In the genomic region with DNA sequence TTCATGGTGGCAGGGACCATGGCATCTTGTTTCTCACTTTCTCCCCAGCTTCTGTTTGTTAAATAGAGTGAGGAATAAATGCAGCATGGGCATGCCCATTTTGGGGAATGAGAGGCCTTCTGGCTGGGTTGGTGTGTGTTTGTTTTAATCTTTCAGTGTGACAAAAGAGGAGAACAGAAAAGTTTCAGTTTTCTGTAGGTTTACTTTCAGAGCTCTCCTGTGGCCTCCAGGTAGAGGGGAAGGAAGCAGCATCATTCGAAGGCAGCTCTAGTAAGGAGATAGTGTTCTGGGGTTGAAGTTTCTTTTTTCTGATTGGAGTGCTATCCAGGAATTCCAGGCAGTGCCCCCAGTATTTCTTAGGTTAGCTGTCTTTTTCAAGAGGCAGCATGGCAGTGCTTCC, we compare ENCODE assay signal across 27 cellular contexts. TPM values are rescaled to one million over a fixed set of nuclear protein-coding genes. Genes with fewer than 3 reads are reported as not detected.
"Had no signal": no experiment of that assay in that cellular context is flagged by ENCODE, and none has a peak within 500 bp of the region (broad histone marks: within the 10 kb centered on the region; RNA-seq: fewer than 3 reads in every experiment).

No MANE protein-coding gene starts in this region.

- ATAC-seq: Panc1, PC-3, T-helper 17 cell had no signal

- H3K9ac ChIP-seq: SK-N-SH had no signal

- H3K9me2 ChIP-seq: SK-N-SH had no signal

- H3K4me2 ChIP-seq: SK-N-SH had no signal

- DNase-seq: Karpas-422; KBM-7; MV-4-11; NCI-H1092; NCI-H1105 treated with DMSO at 0.1 percent for 48 hours; NCI-H1417 treated with DMSO at 0.1 percent for 48 hours; NCI-H146; NCI-H1694 treated with DMSO at 0.1 percent for 48 hours; NCI-H2029; NCI-H2081 treated with DMSO at 0.1 percent for 48 hours; NCI-H2171; NCI-H226; NCI-H446; NCI-H510A; NCI-H524 treated with DMSO at 0.1 percent for 48 hours; NCI-H69; NCI-H774; NK-92 treated with Interleukin-12 subunit alpha and Interleukin-12 subunit beta, amount 100 ng/mL, for 24 hours; PC-3; SHP77; SK-N-SH; T-helper 1 cell; T-helper 17 cell had no signal

- H3K9me3 ChIP-seq: SK-N-SH had no signal

- H3K27ac ChIP-seq: RWPE1 had no signal

RNA-seq across cellular contexts. Expression of a gene that starts 15.3 kb away (rescaled TPM):
- total RNA-seq: HT-29, OCI-LY7 had no signal
